Comparison of ENCODE assay signal across 9 cellular contexts in genomic region chr20:59030911-59031310, GRCh38. TPM values are rescaled to one million over a fixed set of nuclear protein-coding genes. Genes with fewer than 3 reads are reported as not detected.
DNase-seq lines count a peak whose midpoint lies in the region; TF ChIP-seq lines count a peak whose summit lies in the region.
"Had no signal": no experiment of that assay in that cellular context is flagged by ENCODE, and none has a peak within 500 bp of the region (broad histone marks: within the 10 kb centered on the region; RNA-seq: fewer than 3 reads in every experiment).

No MANE protein-coding gene starts in this region.

- peak overlapping the region; percentile 80 for H3K9ac ChIP-seq in Loucy (ENCODE audit: low read depth, low read length, poor library complexity, severe bottlenecking)

- peaks cover 66% of the 10 kb centered on the region for H3K36me3 ChIP-seq in Loucy (ENCODE audit: insufficient read depth, low read length)
- H3K36me3 ChIP-seq in ectodermal cell (ENCODE audit: control insufficient read depth, insufficient read depth, low read length): peaks cover 23% of the 10 kb centered on the region
- peaks cover 39% of the 10 kb centered on the region for H3K36me3 ChIP-seq in neuron (ENCODE audit: insufficient read depth, low read length)

- H4K20me1 ChIP-seq in Loucy (ENCODE audit: insufficient read depth, low read length, poor library complexity, severe bottlenecking): peaks cover 48% of the 10 kb centered on the region

- 75 to 90% methylated on average over 2 of the region's 2 CpGs for WGBS in ectodermal cell, 2 experiments

- H2AFZ ChIP-seq in Loucy (ENCODE audit: low read length) (no peak overlapping the region), neuron (ENCODE audit: low read depth, low read length) (no peak overlapping the region)

- H3K4me3 Mint-ChIP-seq in CD14-positive monocyte: peak overlapping the region; percentile 94 to 97

- H3K4me2 ChIP-seq in Loucy (ENCODE audit: low read depth, low read length, poor library complexity, severe bottlenecking): peak overlapping the region; percentile 76

- peak overlapping the region in 4 of 7 donors; percentile 26 to 99 (median 68) for H3K27ac Mint-ChIP-seq in CD14-positive monocyte

- intact Hi-C loops in CD14-positive monocyte (cut with micrococcal nuclease): loop anchor here (5.0 to 10.0 kb wide), 3 partner anchors 46 to 139 kb away; partner anchors contain the start of gene NELFCD (in 1 of the 2)

- H3K9me3 Mint-ChIP-seq in CD14-positive monocyte: no peaks in the 10 kb centered on the region

- H3K27me3 ChIP-seq in Loucy (ENCODE audit: insufficient read depth, low read length, poor library complexity, severe bottlenecking): no peaks in the 10 kb centered on the region
- H3K27me3 ChIP-seq in ectodermal cell (ENCODE audit: control insufficient read depth, insufficient read depth, low read length, poor library complexity, severe bottlenecking): no peaks in the 10 kb centered on the region
- H3K27me3 ChIP-seq in neuron (ENCODE audit: insufficient read depth, low read length): no peaks in the 10 kb centered on the region

- H3K27ac ChIP-seq in ectodermal cell (ENCODE audit: insufficient read depth, low read depth, low read length, poor library complexity, severe bottlenecking): no peak overlapping the region

- no peaks in the 10 kb centered on the region for H3K9me2 ChIP-seq in Loucy (replicated peaks; ENCODE audit: low read depth, low read length)

- H3K4me1 ChIP-seq in Loucy (ENCODE audit: insufficient read depth, low read length, poor library complexity, severe bottlenecking) (peaks cover 20% of the 10 kb centered on the region), ectodermal cell (ENCODE audit: control insufficient read depth, insufficient read depth, low read length) (peaks cover 7% of the 10 kb centered on the region), neuron (ENCODE audit: insufficient read depth, low read length) (peaks cover 60% of the 10 kb centered on the region)

- H3K4me1 Mint-ChIP-seq in CD14-positive monocyte: peaks cover 50% of the 10 kb centered on the region

- H3F3A ChIP-seq in Loucy (ENCODE audit: low read depth): no peaks in the 10 kb centered on the region; the same call in 1 of the 2 replicates

- peaks cover 73% of the 10 kb centered on the region for H3K79me2 ChIP-seq in Loucy (ENCODE audit: insufficient read depth, low read length)

- DNase-seq in CD14-positive monocyte (ENCODE audit: low spot score) (no peak), AML-193 (lab: John Stamatoyannopoulos, UW) (no peak)
- DNase-seq in activated effector memory CD4-positive, alpha-beta T cell treated with anti-CD3 and anti-CD28 coated beads, Interleukin-2, amount 50 U/mL, for 16 hours: no peak
- no peak for DNase-seq in central memory CD4-positive, alpha-beta T cell
- no peak for DNase-seq in activated CD4-positive, CD25-positive, alpha-beta regulatory T cell treated with anti-CD3 and anti-CD28 coated beads, Interleukin-2, amount 50 U/mL, for 72 hours
- DNase-seq: NCI-H2029 had no signal

- TF ChIP-seq CTCF in CD14-positive monocyte (IDR thresholded peaks at IDR 0.05): no peak
- TF ChIP-seq CTCF in Loucy (conservative IDR thresholded peaks at IDR 0.05; ENCODE audit: low read length): no peak

- H3K4me3 ChIP-seq in Loucy (ENCODE audit: low read length, poor library complexity, severe bottlenecking): peak overlapping the region; percentile 80
- peak overlapping the region; percentile 98 for H3K4me3 ChIP-seq in ectodermal cell (ENCODE audit: insufficient read depth, low read depth, low read length)
- H3K4me3 ChIP-seq in neuron (ENCODE audit: low read length): peak overlapping the region; percentile 71

- peaks cover 64 to 66% of the 10 kb centered on the region in 2 donors for H3K36me3 Mint-ChIP-seq in CD14-positive monocyte

- H3K27me3 Mint-ChIP-seq in CD14-positive monocyte (ENCODE audit: low read depth in 3 of 3): peaks cover 0 to 2% (median 0%) of the 10 kb centered on the region in 3 donors

- no peaks in the 10 kb centered on the region for H3K9me3 ChIP-seq in Loucy (ENCODE audit: insufficient read depth, low read depth, low read length)
- H3K9me3 ChIP-seq in ectodermal cell (ENCODE audit: control insufficient read depth, low read length): no peaks in the 10 kb centered on the region
- H3K9me3 ChIP-seq in neuron (ENCODE audit: low read length): no peaks in the 10 kb centered on the region

RNA-seq across cellular contexts. Expression of gene ATP5F1E, which starts 1.2 kb away (rescaled TPM):
- polyA plus RNA-seq in CD14-positive monocyte: 100 to 1,000 TPM; 102 to 105 TPM
- 65.2 TPM for polyA plus RNA-seq in ectodermal cell (2013, experiment 1 of 4)
- polyA plus RNA-seq in ectodermal cell (2013, experiment 2 of 4): 57.4 TPM
- 66.2 TPM for polyA plus RNA-seq in ectodermal cell (2013, experiment 3 of 4)
- 73.5 TPM for polyA plus RNA-seq in ectodermal cell (2013, experiment 4 of 4)

RNA-seq across cellular contexts. Expression of gene PRELID3B, which starts 11.7 kb away (rescaled TPM):
- polyA plus RNA-seq in CD14-positive monocyte: 10 to 100 TPM; 16.9 to 21.0 TPM
- polyA plus RNA-seq in ectodermal cell (2013, experiment 1 of 4): 43.9 TPM
- 39.0 TPM for polyA plus RNA-seq in ectodermal cell (2013, experiment 2 of 4)
- polyA plus RNA-seq in ectodermal cell (2013, experiment 3 of 4): 36.5 TPM
- polyA plus RNA-seq in ectodermal cell (2013, experiment 4 of 4): 38.7 TPM

RNA-seq across cellular contexts. Expression of gene TUBB1, which starts 11.7 kb away (rescaled TPM):
- 1 to 10 TPM; 2.4 to 3.1 TPM for polyA plus RNA-seq in CD14-positive monocyte
- polyA plus RNA-seq in ectodermal cell (2013, experiment 1 of 4): not detected
- not detected for polyA plus RNA-seq in ectodermal cell (2013, experiment 2 of 4)
- not detected for polyA plus RNA-seq in ectodermal cell (2013, experiment 3 of 4)
- polyA plus RNA-seq in ectodermal cell (2013, experiment 4 of 4): not detected

RNA-seq across cellular contexts. Expression of gene CTSZ, which starts 23.9 kb away (rescaled TPM):
- polyA plus RNA-seq in CD14-positive monocyte: 10 to 100 TPM; 62.6 to 86.4 TPM
- 56.8 TPM for polyA plus RNA-seq in ectodermal cell (2013, experiment 1 of 4)
- polyA plus RNA-seq in ectodermal cell (2013, experiment 2 of 4): 58.4 TPM
- 47.6 TPM for polyA plus RNA-seq in ectodermal cell (2013, experiment 3 of 4)
- polyA plus RNA-seq in ectodermal cell (2013, experiment 4 of 4): 60.2 TPM

RNA-seq across cellular contexts. Expression of gene NELFCD, which starts 49.9 kb away (rescaled TPM):
- 10 to 100 TPM; 49.0 to 50.1 TPM for polyA plus RNA-seq in CD14-positive monocyte
- 119 TPM for polyA plus RNA-seq in ectodermal cell (2013, experiment 1 of 4)
- polyA plus RNA-seq in ectodermal cell (2013, experiment 2 of 4): 98.1 TPM
- 103 TPM for polyA plus RNA-seq in ectodermal cell (2013, experiment 3 of 4)
- 111 TPM for polyA plus RNA-seq in ectodermal cell (2013, experiment 4 of 4)
